Comparison of ENCODE assay signal across 9 cellular contexts in the genomic region with DNA sequence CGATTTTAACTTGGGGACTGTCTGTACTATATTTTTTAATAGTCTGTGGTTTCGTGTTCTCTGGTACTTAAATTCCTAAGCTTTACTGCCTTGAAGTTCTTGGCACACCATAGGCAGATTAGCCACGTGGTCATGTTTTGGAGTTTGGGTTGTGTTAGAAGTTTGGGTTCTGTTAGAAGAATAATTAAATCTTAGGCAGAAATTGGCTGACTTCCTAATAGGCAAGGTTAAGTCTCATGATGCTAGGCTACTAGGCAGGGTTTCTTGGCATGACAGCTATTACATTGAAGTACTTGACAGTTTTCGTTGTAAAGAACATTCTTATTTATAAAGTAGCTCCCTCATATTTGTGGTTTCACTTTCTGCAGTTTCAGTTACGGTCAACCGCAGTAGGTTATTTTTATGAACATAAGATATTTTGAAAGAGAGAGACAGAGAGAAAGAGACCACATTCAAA. TPM values are rescaled to one million over a fixed set of nuclear protein-coding genes. Genes with fewer than 3 reads are reported as not detected.
DNase-seq lines count a peak whose midpoint lies in the region; ATAC-seq, FAIRE-seq and TF ChIP-seq lines count a peak whose summit lies in the region.
"Had no signal": no experiment of that assay in that cellular context is flagged by ENCODE, and none has a peak within 500 bp of the region (broad histone marks: within the 10 kb centered on the region; RNA-seq: fewer than 3 reads in every experiment).

No MANE protein-coding gene starts in this region.

- H3K4me1 ChIP-seq in keratinocyte (ENCODE audit: control insufficient read depth, extremely low read depth, insufficient read depth, low read length), result peaks cover 19% of the 10 kb centered on the region
- H3K4me1 ChIP-seq in vagina, result peaks cover 22% of the 10 kb centered on the region

- dilution Hi-C loops in keratinocyte (cut with MboI; ENCODE audit: extremely low pct_ligation_motif_present, low sequenced_read_pairs), result no loop called here

- H3K27me3 ChIP-seq in keratinocyte (ENCODE audit: control insufficient read depth, extremely low read depth, insufficient read depth, low read length) (no peaks in the 10 kb centered on the region), vagina (no peaks in the 10 kb centered on the region)

- POLR2A ChIA-PET in activated CD4-positive, alpha-beta memory T cell treated with anti-CD3 and anti-CD28 coated beads for 36 hours (lab: Charles Lee), result no interaction called here

- DNase-seq in EH (ENCODE audit: low read depth) (peak; percentile 77), keratinocyte (ENCODE audit: low read depth, low spot score) (peak; percentile 7), vagina (ENCODE audit: extremely low spot score in 2 of 2) (no peak), C1 segment of cervical spinal cord (lab: John Stamatoyannopoulos, UW) (no peak)
- no peak for DNase-seq in activated CD4-positive, alpha-beta memory T cell treated with anti-CD3 and anti-CD28 coated beads for 36 hours
- DNase-seq in activated CD4-positive, alpha-beta T cell treated with anti-CD3 and anti-CD28 coated beads for 48 hours, result no peak

- H2AFZ ChIP-seq in keratinocyte (ENCODE audit: control insufficient read depth, low read length), result peak overlapping the region; percentile 71

- TF ChIP-seq CTCF in keratinocyte (optimal IDR thresholded peaks at IDR 0.05 in 1 of 3, IDR thresholded peaks at IDR 0.05 in 1 of 3, conservative IDR thresholded peaks at IDR 0.05 in 1 of 3; ENCODE audit: extremely low read depth in 1 of 3, insufficient read depth in 2 of 3, low read length in 3 of 3), result no peak
- TF ChIP-seq CTCF in vagina (IDR thresholded peaks at IDR 0.05), result no peak

- no peaks in the 10 kb centered on the region for H3K9me1 ChIP-seq in keratinocyte (ENCODE audit: control insufficient read depth, extremely low read depth, insufficient read depth, low read length)

- no peaks in the 10 kb centered on the region for H3K9me3 Mint-ChIP-seq in activated CD4-positive, alpha-beta memory T cell treated with anti-CD3 and anti-CD28 coated beads for 36 hours

- H3K79me2 ChIP-seq in keratinocyte (ENCODE audit: control insufficient read depth, insufficient read depth, low read length), result no peaks in the 10 kb centered on the region

- H4K20me1 ChIP-seq in keratinocyte (ENCODE audit: control insufficient read depth, extremely low read depth, insufficient read depth, low read length), result no peaks in the 10 kb centered on the region

- ATAC-seq in GM21367 (IDR thresholded peaks at IDR 0.05; ENCODE audit: unreplicated experiment), result peak; percentile 66
- peak; percentile 81 for ATAC-seq in HG03565 (IDR thresholded peaks at IDR 0.05; ENCODE audit: unreplicated experiment)

- H3K9me3 ChIP-seq in keratinocyte (ENCODE audit: control insufficient read depth, low read depth, low read length) (no peaks in the 10 kb centered on the region), vagina (no peaks in the 10 kb centered on the region)

- no peak overlapping the region for H3K4me3 Mint-ChIP-seq in activated CD4-positive, alpha-beta memory T cell treated with anti-CD3 and anti-CD28 coated beads for 36 hours

- H3K4me1 Mint-ChIP-seq in activated CD4-positive, alpha-beta memory T cell treated with anti-CD3 and anti-CD28 coated beads for 36 hours (ENCODE audit: low read depth), result peaks cover 39% of the 10 kb centered on the region

- no peaks in the 10 kb centered on the region for H3K27me3 Mint-ChIP-seq in activated CD4-positive, alpha-beta memory T cell treated with anti-CD3 and anti-CD28 coated beads for 36 hours

- intact Hi-C loops in activated CD4-positive, alpha-beta memory T cell treated with anti-CD3 and anti-CD28 coated beads for 36 hours (cut with micrococcal nuclease), result loop anchor here (5.0 kb wide), 2 partner anchors 143 to 283 kb away; no protein-coding TSS in a partner anchor
- intact Hi-C loops in vagina (cut with DNase I), result no loop called here

- H3K9ac ChIP-seq in keratinocyte (ENCODE audit: control insufficient read depth, extremely low read depth, insufficient read depth, low read length), result peak overlapping the region; percentile 43

- H3K4me2 ChIP-seq in keratinocyte (ENCODE audit: control insufficient read depth, extremely low read depth, insufficient read depth, low read depth, low read length), result peak overlapping the region; percentile 68

- H3K36me3 ChIP-seq in keratinocyte (ENCODE audit: control insufficient read depth in 2 of 2, extremely low read depth in 1 of 2, insufficient read depth in 2 of 2, low read length in 2 of 2) (no peaks in the 10 kb centered on the region), vagina (no peaks in the 10 kb centered on the region)

- H3K36me3 Mint-ChIP-seq in activated CD4-positive, alpha-beta memory T cell treated with anti-CD3 and anti-CD28 coated beads for 36 hours, result no peaks in the 10 kb centered on the region

- H3K4me3 ChIP-seq in keratinocyte (ENCODE audit: control insufficient read depth in 2 of 3, extremely low read depth in 1 of 3, insufficient read depth in 2 of 3, low read depth in 1 of 3, low read length in 3 of 3) (peak overlapping the region in 2 of 3 experiments; percentile 36 to 46), vagina (peak overlapping the region; percentile 29 to 39)

- TF ChIP-seq POLR2A in vagina (IDR thresholded peaks at IDR 0.05), result no peak

- peak; percentile 53 for FAIRE-seq in keratinocyte (lab: Jason Lieb, UNC)

- H3K27ac ChIP-seq in keratinocyte (ENCODE audit: control insufficient read depth, insufficient read depth, low read length) (no peak overlapping the region), vagina (peak overlapping the region; percentile 61)

- CTCF ChIA-PET in activated CD4-positive, alpha-beta memory T cell treated with anti-CD3 and anti-CD28 coated beads for 36 hours (lab: Charles Lee), result no interaction called here

- H3K27ac Mint-ChIP-seq in activated CD4-positive, alpha-beta memory T cell treated with anti-CD3 and anti-CD28 coated beads for 36 hours, result peak overlapping the region; percentile 38

RNA-seq across cellular contexts. Expression of a gene that starts 30.0 kb away (rescaled TPM):
- not detected for total RNA-seq in activated CD4-positive, alpha-beta memory T cell treated with anti-CD3 and anti-CD28 coated beads for 36 hours
- 0.61 to 2.2 TPM (median 0.81 TPM) in 3 replicates for polyA plus RNA-seq in keratinocyte
- not detected for polyA plus RNA-seq in keratinocyte (2011; ENCODE audit: low read depth)
- polyA plus RNA-seq in keratinocyte (2011; cell fraction: cytosol; rRNA removed), result 0.56 and 1.4 TPM in 2 replicates
- 2.1 and 2.8 TPM in 2 replicates for polyA plus RNA-seq in keratinocyte (2011; cell fraction: nucleus; rRNA removed)
- 0.65 TPM in 1 of 2 replicates, not detected in the other for polyA plus RNA-seq in keratinocyte (2012; ENCODE audit: low replicate concordance)
- 1.1 TPM in 1 of 3 replicates, not detected in the others for polyA minus RNA-seq in keratinocyte
- not detected for polyA minus RNA-seq in keratinocyte (2011; cell fraction: cytosol; rRNA and poly(A)+ RNA removed)
- polyA minus RNA-seq in keratinocyte (2011; cell fraction: nucleus; rRNA and poly(A)+ RNA removed), result 0.53 and 1.6 TPM in 2 replicates
- 6.9 TPM for total RNA-seq in vagina
- total RNA-seq: T-helper 2 cell treated with Interferon-gamma antibody and Interleukin-4, amounts not matched to agents 100 ng/mL and 5 ng/mL, for 36 hours had no signal

Comparison
In these comparisons a context has a peak if more than half of its experiments do, and no peak if none do; other contexts are left out.
1. DNase-seq: peak in EH (single experiment) and keratinocyte (single experiment); none in activated CD4-positive, alpha-beta memory T cell treated with anti-CD3 and anti-CD28 coated beads for 36 hours (single experiment), vagina (0 of 2), C1 segment of cervical spinal cord (0 of 14) and activated CD4-positive, alpha-beta T cell treated with anti-CD3 and anti-CD28 coated beads for 48 hours (single experiment).